Comparison of ENCODE assay signal across 21 cellular contexts in the genomic region with DNA sequence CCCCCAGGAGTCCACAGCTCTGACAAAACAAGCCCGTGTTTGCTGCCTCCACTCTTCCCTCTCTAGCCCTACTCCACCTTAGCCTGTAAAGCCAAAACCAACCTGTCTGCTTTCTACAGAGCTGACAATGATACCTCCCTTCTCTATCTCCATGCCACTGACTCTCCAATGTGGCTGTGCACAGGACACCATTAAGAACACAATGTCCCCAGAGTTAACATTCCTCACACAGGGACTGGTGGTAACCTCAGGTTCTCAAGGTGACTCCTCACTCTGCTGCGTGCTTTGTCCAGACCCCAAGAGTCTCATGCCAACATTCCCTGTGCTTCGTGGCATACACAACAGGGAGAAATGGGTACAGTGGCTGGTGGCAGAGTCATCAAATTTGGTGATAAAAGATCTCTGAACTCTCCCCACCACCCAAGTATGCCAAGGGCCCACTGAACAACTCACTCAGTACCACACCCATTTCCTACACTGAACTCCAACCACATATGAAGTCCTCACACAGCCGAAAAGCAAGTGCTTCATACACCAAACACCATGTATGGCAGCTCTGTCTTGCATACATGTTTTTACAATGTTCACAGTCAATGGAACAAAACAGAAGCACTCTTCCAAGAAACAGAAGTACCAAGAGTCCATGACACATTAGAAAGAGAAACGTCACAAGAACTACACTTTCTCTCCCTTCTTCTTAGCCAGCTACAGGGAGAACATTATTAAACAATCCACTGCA. TPM values are rescaled to one million over a fixed set of nuclear protein-coding genes. Genes with fewer than 3 reads are reported as not detected.
DNase-seq lines count a peak whose midpoint lies in the region; ATAC-seq and TF ChIP-seq lines count a peak whose summit lies in the region.
"Had no signal": no experiment of that assay in that cellular context is flagged by ENCODE, and none has a peak within 500 bp of the region (broad histone marks: within the 10 kb centered on the region; RNA-seq: fewer than 3 reads in every experiment).

No MANE protein-coding gene starts in this region.

- intact Hi-C loops in activated CD4-positive, alpha-beta T cell treated with anti-CD3 and anti-CD28 coated beads for 36 hours (cut with DNase I, micrococcal nuclease), result no loop called here
- intact Hi-C loops in CD8-positive, alpha-beta T cell (cut with DNase I, micrococcal nuclease), result no loop called here
- intact Hi-C loops in left lung (cut with DNase I), result no loop called here

- CTCF ChIA-PET in activated CD4-positive, alpha-beta T cell treated with anti-CD3 and anti-CD28 coated beads for 36 hours (lab: Charles Lee), result interaction anchor here (1.0 to 1.3 kb wide), 5 partner anchors 13 to 371 kb away, joined by 3 to 4 read pairs (median 4); no protein-coding TSS in a partner anchor
- CTCF ChIA-PET in CD8-positive, alpha-beta T cell (lab: Charles Lee), result interaction anchor here (1.3 to 1.4 kb wide), 2 partner anchors 9 to 20 kb away, joined by 3 read pairs; no protein-coding TSS in a partner anchor
- CTCF ChIA-PET in activated CD4-positive, alpha-beta memory T cell treated with anti-CD3 and anti-CD28 coated beads, Interleukin-2, amount 10 ng/mL, durations not matched to agents 7 days and 5 days (lab: Charles Lee), result interaction anchor here (1.0 to 1.4 kb wide), 7 partner anchors 13 to 177 kb away, joined by 3 to 4 read pairs (median 3); no protein-coding TSS in a partner anchor

- POLR2A ChIA-PET in activated CD4-positive, alpha-beta T cell treated with anti-CD3 and anti-CD28 coated beads for 36 hours (lab: Charles Lee), result interaction anchor here (0.7 to 1.5 kb wide), 2 partner anchors 47 to 52 kb away, joined by 3 to 4 read pairs; partner anchors contain the start of gene CFAP20
- POLR2A ChIA-PET in CD8-positive, alpha-beta T cell (lab: Charles Lee), result interaction anchor here (0.8 to 1.1 kb wide), 2 partner anchors 18 to 47 kb away, joined by 3 to 4 read pairs; partner anchors contain the start of gene CFAP20
- POLR2A ChIA-PET in activated CD4-positive, alpha-beta memory T cell treated with anti-CD3 and anti-CD28 coated beads, Interleukin-2, amount 10 ng/mL, durations not matched to agents 7 days and 5 days (lab: Charles Lee), result interaction anchor here (0.8 to 2.0 kb wide), 8 partner anchors 10 to 216 kb away, joined by 3 to 9 read pairs (median 4); partner anchors contain the start of genes CFAP20, CSNK2A2 and GINS3

- peak; percentile 83 for ATAC-seq in activated CD4-positive, alpha-beta T cell treated with anti-CD3 and anti-CD28 coated beads for 36 hours
- ATAC-seq in CD8-positive, alpha-beta T cell, result peak; percentile 91
- ATAC-seq in effector memory CD8-positive, alpha-beta T cell (replicated peaks), result peak; percentile 66
- ATAC-seq in left lung (no peak), HG03175 (IDR thresholded peaks at IDR 0.05; ENCODE audit: unreplicated experiment) (no peak), GM21526 (IDR thresholded peaks at IDR 0.05; ENCODE audit: low FRiP score, unreplicated experiment) (no peak)

- no peaks in the 10 kb centered on the region for H3K9me3 ChIP-seq in CD8-positive, alpha-beta T cell (ENCODE audit: low read length)
- no peaks in the 10 kb centered on the region for H3K9me3 ChIP-seq in left lung
- H3K9me3 ChIP-seq: prostate gland, uterus had no signal

- H3K9me3 Mint-ChIP-seq in activated CD4-positive, alpha-beta T cell treated with anti-CD3 and anti-CD28 coated beads for 36 hours (ENCODE audit: low read depth), result no peaks in the 10 kb centered on the region
- H3K9me3 Mint-ChIP-seq in CD8-positive, alpha-beta T cell, result no peaks in the 10 kb centered on the region
- H3K9me3 Mint-ChIP-seq in activated CD4-positive, alpha-beta memory T cell treated with anti-CD3 and anti-CD28 coated beads, Interleukin-2, amount 10 ng/mL, durations not matched to agents 7 days and 5 days, result no peaks in the 10 kb centered on the region
- H3K9me3 Mint-ChIP-seq in effector memory CD8-positive, alpha-beta T cell, result no peaks in the 10 kb centered on the region
- H3K9me3 Mint-ChIP-seq: dendritic cell treated with granulocyte-macrophage colony-stimulating factor and Interleukin-4, amounts not matched to agents 40 ng/mL and 50 ng/mL, for 4 days; nephron progenitor cell had no signal

- peak; percentile 16 for DNase-seq in activated CD4-positive, alpha-beta T cell treated with anti-CD3 and anti-CD28 coated beads for 36 hours
- DNase-seq in activated CD4-positive, alpha-beta T cell treated with anti-CD3 and anti-CD28 coated beads for 48 hours, result no peak
- peak in 1 of 7 experiments; percentile 11 for DNase-seq in CD8-positive, alpha-beta T cell
- peak; percentile 22 for DNase-seq in activated CD4-positive, alpha-beta memory T cell treated with anti-CD3 and anti-CD28 coated beads, Interleukin-2, amount 10 ng/mL, durations not matched to agents 7 days and 5 days
- no peak for DNase-seq in effector memory CD8-positive, alpha-beta T cell
- DNase-seq in left lung, result no peak
- DNase-seq: 8988T; brain microvascular endothelial cell; GDM1; mesenchymal stem cell; NCI-H1092; NCI-H526; nephron progenitor cell; small intestine; stimulated activated CD4-positive, alpha-beta T cell treated with anti-CD3 and anti-CD28 coated beads, Interleukin-4, amount 100 ng/mL, for 1 hour; uterus had no signal

- H3K36me3 Mint-ChIP-seq in activated CD4-positive, alpha-beta T cell treated with anti-CD3 and anti-CD28 coated beads for 36 hours (ENCODE audit: low read depth), result peaks cover 58% of the 10 kb centered on the region
- H3K36me3 Mint-ChIP-seq in CD8-positive, alpha-beta T cell, result peaks cover 65% of the 10 kb centered on the region
- peaks cover 75% of the 10 kb centered on the region for H3K36me3 Mint-ChIP-seq in activated CD4-positive, alpha-beta memory T cell treated with anti-CD3 and anti-CD28 coated beads, Interleukin-2, amount 10 ng/mL, durations not matched to agents 7 days and 5 days (ENCODE audit: low read depth)
- H3K36me3 Mint-ChIP-seq in effector memory CD8-positive, alpha-beta T cell (ENCODE audit: insufficient read depth), result peaks cover 46% of the 10 kb centered on the region

- H3K4me1 ChIP-seq in CD8-positive, alpha-beta T cell (ENCODE audit: insufficient read depth, low read length), result peaks cover 26% of the 10 kb centered on the region
- no peaks in the 10 kb centered on the region for H3K4me1 ChIP-seq in left lung
- H3K4me1 ChIP-seq: prostate gland, uterus had no signal

- H3K27ac ChIP-seq in CD8-positive, alpha-beta T cell (ENCODE audit: low read depth, low read length), result peak overlapping the region; percentile 5
- H3K27ac ChIP-seq in left lung, result no peak overlapping the region
- H3K27ac ChIP-seq: brain microvascular endothelial cell, KMS-11, prostate gland, uterus had no signal

- peaks cover 38% of the 10 kb centered on the region for H3K4me1 Mint-ChIP-seq in activated CD4-positive, alpha-beta T cell treated with anti-CD3 and anti-CD28 coated beads for 36 hours
- H3K4me1 Mint-ChIP-seq in CD8-positive, alpha-beta T cell (ENCODE audit: low read depth), result peaks cover 40% of the 10 kb centered on the region
- peaks cover 29% of the 10 kb centered on the region for H3K4me1 Mint-ChIP-seq in activated CD4-positive, alpha-beta memory T cell treated with anti-CD3 and anti-CD28 coated beads, Interleukin-2, amount 10 ng/mL, durations not matched to agents 7 days and 5 days
- peaks cover 19 to 22% of the 10 kb centered on the region in 2 donors for H3K4me1 Mint-ChIP-seq in effector memory CD8-positive, alpha-beta T cell (ENCODE audit: low read depth in 2 of 2)
- H3K4me1 Mint-ChIP-seq: nephron progenitor cell had no signal

- H3K27me3 Mint-ChIP-seq in activated CD4-positive, alpha-beta T cell treated with anti-CD3 and anti-CD28 coated beads for 36 hours, result no peaks in the 10 kb centered on the region
- no peaks in the 10 kb centered on the region for H3K27me3 Mint-ChIP-seq in CD8-positive, alpha-beta T cell (ENCODE audit: low read depth)
- H3K27me3 Mint-ChIP-seq in activated CD4-positive, alpha-beta memory T cell treated with anti-CD3 and anti-CD28 coated beads, Interleukin-2, amount 10 ng/mL, durations not matched to agents 7 days and 5 days, result no peaks in the 10 kb centered on the region
- H3K27me3 Mint-ChIP-seq in effector memory CD8-positive, alpha-beta T cell, result no peaks in the 10 kb centered on the region
- H3K27me3 Mint-ChIP-seq: dendritic cell treated with granulocyte-macrophage colony-stimulating factor and Interleukin-4, amounts not matched to agents 40 ng/mL and 50 ng/mL, for 4 days had no signal

- peaks cover 11% of the 10 kb centered on the region for H3K36me3 ChIP-seq in CD8-positive, alpha-beta T cell (ENCODE audit: insufficient read depth, low read length)
- H3K36me3 ChIP-seq in left lung, result peaks cover 0 to 66% of the 10 kb centered on the region in 2 donors
- H3K36me3 ChIP-seq: prostate gland, uterus had no signal

- no peak for TF ChIP-seq CTCF in CD8-positive, alpha-beta T cell (IDR thresholded peaks at IDR 0.05)
- no peak for TF ChIP-seq CTCF in left lung (IDR thresholded peaks at IDR 0.05)

- H3K27me3 ChIP-seq in CD8-positive, alpha-beta T cell (ENCODE audit: insufficient read depth, low read length), result no peaks in the 10 kb centered on the region
- H3K27me3 ChIP-seq in left lung, result no peaks in the 10 kb centered on the region
- H3K27me3 ChIP-seq: brain microvascular endothelial cell, uterus had no signal

- H3K4me3 ChIP-seq in CD8-positive, alpha-beta T cell (ENCODE audit: low read depth, low read length), result no peak overlapping the region
- no peak overlapping the region for H3K4me3 ChIP-seq in left lung
- H3K4me3 ChIP-seq: prostate gland, uterus had no signal

- no peak overlapping the region for H3K4me3 Mint-ChIP-seq in activated CD4-positive, alpha-beta T cell treated with anti-CD3 and anti-CD28 coated beads for 36 hours
- peak overlapping the region; percentile 42 for H3K4me3 Mint-ChIP-seq in CD8-positive, alpha-beta T cell
- H3K4me3 Mint-ChIP-seq in activated CD4-positive, alpha-beta memory T cell treated with anti-CD3 and anti-CD28 coated beads, Interleukin-2, amount 10 ng/mL, durations not matched to agents 7 days and 5 days, result no peak overlapping the region
- peak overlapping the region; percentile 47 to 70 for H3K4me3 Mint-ChIP-seq in effector memory CD8-positive, alpha-beta T cell
- H3K4me3 Mint-ChIP-seq: dendritic cell treated with granulocyte-macrophage colony-stimulating factor and Interleukin-4, amounts not matched to agents 40 ng/mL and 50 ng/mL, for 4 days; nephron progenitor cell had no signal

- H3K27ac Mint-ChIP-seq in activated CD4-positive, alpha-beta T cell treated with anti-CD3 and anti-CD28 coated beads for 36 hours, result peak overlapping the region; percentile 76
- H3K27ac Mint-ChIP-seq in CD8-positive, alpha-beta T cell, result peak overlapping the region; percentile 87
- H3K27ac Mint-ChIP-seq in activated CD4-positive, alpha-beta memory T cell treated with anti-CD3 and anti-CD28 coated beads, Interleukin-2, amount 10 ng/mL, durations not matched to agents 7 days and 5 days, result peak overlapping the region; percentile 80
- H3K27ac Mint-ChIP-seq in effector memory CD8-positive, alpha-beta T cell, result peak overlapping the region; percentile 77 to 94
- H3K27ac Mint-ChIP-seq: dendritic cell treated with granulocyte-macrophage colony-stimulating factor and Interleukin-4, amounts not matched to agents 40 ng/mL and 50 ng/mL, for 4 days; nephron progenitor cell had no signal

RNA-seq across cellular contexts. Expression of gene CSNK2A2, which starts 21.1 kb away (rescaled TPM):
- 10 to 100 TPM; 85.9 to 92.2 TPM for total RNA-seq in activated CD4-positive, alpha-beta T cell treated with anti-CD3 and anti-CD28 coated beads for 36 hours
- 10 to 100 TPM; 53.3 to 58.4 TPM for total RNA-seq in CD8-positive, alpha-beta T cell
- 10 to 100 TPM; 67.5 to 67.9 TPM for total RNA-seq in activated CD4-positive, alpha-beta memory T cell treated with anti-CD3 and anti-CD28 coated beads, Interleukin-2, amount 10 ng/mL, durations not matched to agents 7 days and 5 days
- total RNA-seq in left lung, result 10 to 100 TPM; 55.5 to 69.0 TPM

RNA-seq across cellular contexts. Expression of gene CFAP20, which starts 47.6 kb away (rescaled TPM):
- total RNA-seq in activated CD4-positive, alpha-beta T cell treated with anti-CD3 and anti-CD28 coated beads for 36 hours, result 10 to 100 TPM; 45.9 to 48.7 TPM
- 100 to 1,000 TPM; 102 to 104 TPM for total RNA-seq in CD8-positive, alpha-beta T cell
- 10 to 100 TPM; 36.1 to 37.8 TPM for total RNA-seq in activated CD4-positive, alpha-beta memory T cell treated with anti-CD3 and anti-CD28 coated beads, Interleukin-2, amount 10 ng/mL, durations not matched to agents 7 days and 5 days
- 10 to 100 TPM; 26.0 to 27.6 TPM for total RNA-seq in left lung

Comparison
In these comparisons a context has a peak if more than half of its experiments do, and no peak if none do; other contexts are left out.
1. DNase-seq: peak in activated CD4-positive, alpha-beta T cell treated with anti-CD3 and anti-CD28 coated beads for 36 hours (single experiment) and activated CD4-positive, alpha-beta memory T cell treated with anti-CD3 and anti-CD28 coated beads, Interleukin-2, amount 10 ng/mL, durations not matched to agents 7 days and 5 days (single experiment); none in activated CD4-positive, alpha-beta T cell treated with anti-CD3 and anti-CD28 coated beads for 48 hours (single experiment), effector memory CD8-positive, alpha-beta T cell (0 of 3) and left lung (0 of 2).
2. ATAC-seq: peak in activated CD4-positive, alpha-beta T cell treated with anti-CD3 and anti-CD28 coated beads for 36 hours (single experiment), CD8-positive, alpha-beta T cell (single experiment) and effector memory CD8-positive, alpha-beta T cell (single experiment); none in left lung (single experiment), HG03175 (single experiment) and GM21526 (single experiment).
3. H3K4me3 Mint-ChIP-seq: peak in CD8-positive, alpha-beta T cell (single experiment) and effector memory CD8-positive, alpha-beta T cell (2 of 2); none in activated CD4-positive, alpha-beta T cell treated with anti-CD3 and anti-CD28 coated beads for 36 hours (single experiment) and activated CD4-positive, alpha-beta memory T cell treated with anti-CD3 and anti-CD28 coated beads, Interleukin-2, amount 10 ng/mL, durations not matched to agents 7 days and 5 days (single experiment).
4. Peak in every context shown above with its lines, with median percentiles within 50 percentile points of each other: H3K27ac Mint-ChIP-seq.